Comparison of ENCODE assay signal across 1 cellular context in the genomic region with DNA sequence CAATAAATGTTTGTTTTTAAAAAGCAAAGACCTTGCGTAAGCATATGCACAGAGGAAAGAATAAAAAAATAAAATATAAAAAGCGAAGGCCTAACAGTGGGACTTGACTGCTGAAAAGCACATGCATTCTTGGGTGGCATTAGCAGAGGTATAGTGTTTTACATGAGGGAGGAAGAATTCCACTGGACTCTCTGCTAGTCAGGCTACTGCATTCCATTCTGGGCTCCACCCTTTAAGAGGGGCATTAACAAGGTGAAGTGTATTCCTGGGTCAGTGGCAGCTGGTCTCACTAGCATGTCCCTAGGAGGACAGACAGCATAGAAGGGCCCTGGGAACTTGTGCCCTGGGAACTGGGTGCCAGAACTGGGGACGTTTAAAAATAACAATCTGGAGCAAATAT.
TF ChIP-seq lines count a peak whose summit lies in the region.

No MANE protein-coding gene starts in this region.

TF ChIP-seq in HCT116, 20 proteins besides CTCF, POLR2A, EP300 and RAD21 (continued from another document):
- TF ChIP-seq POLR2AphosphoS5 (IDR thresholded peaks at IDR 0.05; ENCODE audit: low read depth, low read length) (no peak), CEBPB (IDR thresholded peaks at IDR 0.05; ENCODE audit: low read depth) (no peak)
